In genomic region chrX:154396948-154397887, GRCh38 we compare ENCODE assay signal across 8 cellular contexts. TPM values are rescaled to one million over a fixed set of nuclear protein-coding genes. Genes with fewer than 3 reads are reported as not detected.
DNase-seq lines count a peak whose midpoint lies in the region; ATAC-seq and TF ChIP-seq lines count a peak whose summit lies in the region.

No MANE protein-coding gene starts in this region.

- peak; percentile 59 for DNase-seq in NCI-H1436 (lab: John Stamatoyannopoulos, UW)
- DNase-seq in NCI-H1436 treated with DMSO at 0.1 percent for 48 hours (lab: John Stamatoyannopoulos, UW) = no peak
- DNase-seq in MV-4-11 (lab: John Stamatoyannopoulos, UW) = peak; percentile 50
- DNase-seq in UCSD-AML1 (lab: John Stamatoyannopoulos, UW; ENCODE audit: unreplicated experiment) = peak; percentile 70
- DNase-seq in coronary artery (ENCODE audit: low spot score) = no peak
- peak; percentile 81 to 84 (median 82) for DNase-seq in right lobe of liver
- DNase-seq in stimulated activated CD4-positive, alpha-beta T cell treated with anti-CD3 and anti-CD28 coated beads, Interleukin-4, amount 100 ng/mL, for 48 hours (ENCODE audit: low read depth in 2 of 2) = peak; percentile 49 to 63

- H3K9me3 ChIP-seq in right lobe of liver = no peaks in the 10 kb centered on the region

- WGBS in right lobe of liver (ENCODE audit: insufficient coverage, low coverage, low lambda C conversion rate, missing lambda C conversion rate) = 58% methylated on average over 21 of the region's 56 CpGs

- no peaks in the 10 kb centered on the region for H3K27me3 ChIP-seq in right lobe of liver

- H3K27ac ChIP-seq in coronary artery (peak overlapping the region; percentile 96 to 99), right lobe of liver (peak overlapping the region; percentile 95 to 96 (median 95))

- TF ChIP-seq CTCF in coronary artery (IDR thresholded peaks at IDR 0.05) (no peak), right lobe of liver (IDR thresholded peaks at IDR 0.05) (no peak)

- peaks cover 0 to 18% (median 4%) of the 10 kb centered on the region in 4 donors for H3K36me3 ChIP-seq in right lobe of liver

- intact Hi-C loops in right lobe of liver (cut with DNase I) = no loop called here

- peak; percentile 33 for TF ChIP-seq POLR2A in right lobe of liver (IDR thresholded peaks at IDR 0.05)

- peak overlapping the region; percentile 84 for H3K4me3 ChIP-seq in coronary artery
- H3K4me3 ChIP-seq in right lobe of liver = peak overlapping the region; percentile 49 to 76 (median 71)

- ATAC-seq in HG02610 (IDR thresholded peaks at IDR 0.05; ENCODE audit: unreplicated experiment) (peak; percentile 58), right lobe of liver (peak; percentile 74 to 85 (median 76))

- peaks cover 0 to 23% (median 6%) of the 10 kb centered on the region in 4 donors for H3K4me1 ChIP-seq in right lobe of liver

RNA-seq across cellular contexts. Expression of gene RPL10, which starts 1.0 kb away (rescaled TPM):
- 1,000 to 10,000 TPM in 5 of 6 experiments, 100 to 1,000 TPM in 1; 899 to 1,899 (median 1,157) TPM for total RNA-seq in right lobe of liver

RNA-seq across cellular contexts. Expression of gene DNASE1L1, which starts 11.8 kb away (rescaled TPM):
- total RNA-seq in right lobe of liver = 10 to 100 TPM; 11.7 to 19.5 (median 14.9) TPM

RNA-seq across cellular contexts. Expression of gene TAFAZZIN, which starts 14.1 kb away (rescaled TPM):
- 10 to 100 TPM; 12.6 to 23.0 (median 17.3) TPM for total RNA-seq in right lobe of liver

RNA-seq across cellular contexts. Expression of gene EMD, which starts 18.1 kb away (rescaled TPM):
- 10 to 100 TPM; 19.8 to 28.8 (median 24.2) TPM for total RNA-seq in right lobe of liver

RNA-seq across cellular contexts. Expression of gene FLNA, which starts 22.8 kb away (rescaled TPM):
- 100 to 1,000 TPM in 1 of 6 experiments, 10 to 100 TPM in 5; 46.8 to 124 (median 82.6) TPM for total RNA-seq in right lobe of liver

Comparison
In these comparisons a context has a peak if more than half of its experiments do, and no peak if none do; other contexts are left out.
1. DNase-seq: peak in NCI-H1436 (single experiment), MV-4-11 (single experiment), UCSD-AML1 (single experiment), right lobe of liver (3 of 3) and stimulated activated CD4-positive, alpha-beta T cell treated with anti-CD3 and anti-CD28 coated beads, Interleukin-4, amount 100 ng/mL, for 48 hours (2 of 2); none in NCI-H1436 treated with DMSO at 0.1 percent for 48 hours (single experiment) and coronary artery (single experiment).